In the genomic region with DNA sequence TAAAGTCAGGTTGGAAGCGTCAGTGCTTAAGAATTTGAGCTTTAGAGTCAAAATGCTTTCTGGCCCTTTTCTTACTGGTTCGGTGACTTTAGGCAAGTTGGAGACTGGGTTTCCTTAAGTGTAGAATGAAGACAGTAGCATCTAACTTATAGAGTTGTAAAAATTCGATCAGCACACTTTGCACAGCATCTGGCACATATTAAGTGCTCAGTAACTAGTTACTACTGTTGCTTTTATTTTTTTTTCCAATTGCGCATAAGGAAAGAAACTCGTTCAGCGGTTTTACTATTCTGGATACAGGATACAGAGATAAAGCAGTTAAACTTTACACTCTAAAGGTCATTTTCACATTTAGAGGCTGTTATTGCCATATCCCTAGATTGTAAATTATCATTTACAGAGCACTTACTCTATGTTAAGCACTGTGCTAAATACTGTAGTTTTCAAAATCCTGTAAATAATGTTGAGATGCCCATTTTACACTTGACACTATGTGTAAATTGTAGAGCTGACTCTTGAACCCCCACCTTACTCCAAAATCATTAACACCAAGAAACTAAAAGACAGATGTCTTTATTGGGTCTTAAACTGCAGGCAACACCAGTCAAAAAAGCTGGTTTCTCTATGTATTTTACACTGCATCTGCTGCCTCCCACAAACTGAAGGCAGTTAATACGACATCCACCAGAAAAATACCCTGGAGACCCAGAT, we compare ENCODE assay signal across 1 cellular context.
TF ChIP-seq lines count a peak whose summit lies in the region.

No MANE protein-coding gene starts in this region.

TF ChIP-seq in K562, 482 proteins besides CTCF, POLR2A, EP300 and RAD21:
- no peak for TF ChIP-seq NFIX (CRISPR knock-in tag; IDR thresholded peaks at IDR 0.05; ENCODE audit: low read depth)
- TF ChIP-seq, protein P1, sequence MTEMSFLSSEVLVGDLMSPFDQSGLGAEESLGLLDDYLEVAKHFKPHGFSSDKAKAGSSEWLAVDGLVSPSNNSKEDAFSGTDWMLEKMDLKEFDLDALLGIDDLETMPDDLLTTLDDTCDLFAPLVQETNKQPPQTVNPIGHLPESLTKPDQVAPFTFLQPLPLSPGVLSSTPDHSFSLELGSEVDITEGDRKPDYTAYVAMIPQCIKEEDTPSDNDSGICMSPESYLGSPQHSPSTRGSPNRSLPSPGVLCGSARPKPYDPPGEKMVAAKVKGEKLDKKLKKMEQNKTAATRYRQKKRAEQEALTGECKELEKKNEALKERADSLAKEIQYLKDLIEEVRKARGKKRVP (CRISPR knock-in tag; IDR thresholded peaks at IDR 0.05): no peak
- TF ChIP-seq HDAC3 (IDR thresholded peaks at IDR 0.05; ENCODE audit: borderline replicate concordance, partially characterized antibody): no peak
- no peak for TF ChIP-seq ZNF586 (CRISPR knock-in tag; conservative IDR thresholded peaks at IDR 0.05)
- TF ChIP-seq, protein P2, sequence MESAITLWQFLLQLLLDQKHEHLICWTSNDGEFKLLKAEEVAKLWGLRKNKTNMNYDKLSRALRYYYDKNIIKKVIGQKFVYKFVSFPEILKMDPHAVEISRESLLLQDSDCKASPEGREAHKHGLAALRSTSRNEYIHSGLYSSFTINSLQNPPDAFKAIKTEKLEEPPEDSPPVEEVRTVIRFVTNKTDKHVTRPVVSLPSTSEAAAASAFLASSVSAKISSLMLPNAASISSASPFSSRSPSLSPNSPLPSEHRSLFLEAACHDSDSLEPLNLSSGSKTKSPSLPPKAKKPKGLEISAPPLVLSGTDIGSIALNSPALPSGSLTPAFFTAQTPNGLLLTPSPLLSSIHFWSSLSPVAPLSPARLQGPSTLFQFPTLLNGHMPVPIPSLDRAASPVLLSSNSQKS (CRISPR knock-in tag; IDR thresholded peaks at IDR 0.05): 0 out of 2 replicates have a peak, but pooled peaks have one; percentile 17
